Comparison of ENCODE assay signal across 7 cellular contexts in the genomic region with DNA sequence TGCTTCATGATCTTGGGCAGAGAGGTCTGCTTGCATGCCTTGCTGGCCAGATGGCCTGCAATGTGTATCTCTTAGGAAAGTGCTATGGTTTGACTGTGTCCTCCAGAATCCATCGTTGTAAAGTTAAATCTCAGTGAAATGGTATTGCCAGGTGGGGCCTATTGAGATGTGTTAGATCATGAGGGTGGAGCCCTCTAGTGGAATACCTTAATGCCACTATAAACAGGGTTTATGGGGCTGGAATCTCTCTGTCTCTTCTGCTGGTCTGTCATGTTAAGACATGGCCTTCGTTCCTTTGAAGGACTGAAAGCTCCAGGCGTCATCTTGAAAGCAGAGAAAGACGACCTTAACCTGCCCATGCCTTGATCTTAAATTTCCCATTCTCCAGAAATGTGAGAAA.
DNase-seq lines count a peak whose midpoint lies in the region; ATAC-seq, FAIRE-seq and TF ChIP-seq lines count a peak whose summit lies in the region.
"Not testable (repeated sequence)": the region's sequence is repeated elsewhere in the genome, so short reads cannot be mapped to it uniquely, and the experiment has no call there.

No MANE protein-coding gene starts in this region.

- H4K91ac ChIP-seq in H1 (replicated peaks; ENCODE audit: insufficient read length, low read length), result not testable (repeated sequence)

- H2BK20ac ChIP-seq in H1 (ENCODE audit: low read length), result not testable (repeated sequence)

- not testable (repeated sequence) for H3K36me3 ChIP-seq in H1 (ENCODE audit: control insufficient read depth in 2 of 4, insufficient read depth in 4 of 4, low read length in 3 of 4); upper lobe of right lung

- H2BK120ac ChIP-seq in H1 (replicated peaks; ENCODE audit: low read depth, low read length), result not testable (repeated sequence)

- not testable (repeated sequence) for H3K4me3 ChIP-seq in H1 (ENCODE audit: extremely low read depth in 1 of 4, insufficient read depth in 2 of 4, low read depth in 3 of 4, low read length in 4 of 4); upper lobe of right lung

- H3K79me1 ChIP-seq in H1 (ENCODE audit: low read depth, low read length), result not testable (repeated sequence)

- WGBS in H1 (ENCODE audit: extremely low coverage in 1 of 2, insufficient coverage in 1 of 2, insufficient read length in 1 of 2, insufficient replicate concordance in 2 of 2, low coverage in 1 of 2, low lambda C conversion rate in 2 of 2, missing lambda C conversion rate in 1 of 2), 2 experiments, result 84% methylated on average over 4 of the region's 4 CpGs; no CpG with 5 or more reads in 1 of the 2 experiments

- not testable (repeated sequence) for H3K9ac ChIP-seq in H1 (replicated peaks in 1 of 4; ENCODE audit: extremely low read depth in 1 of 4, low read depth in 3 of 4, low read length in 3 of 4)

- H3K4me2 ChIP-seq in H1 (ENCODE audit: insufficient read depth in 1 of 2, low read depth in 2 of 2, low read length in 2 of 2), result not testable (repeated sequence)

- H4K20me1 ChIP-seq in H1 (replicated peaks in 1 of 2; ENCODE audit: control insufficient read depth in 1 of 2, insufficient read depth in 2 of 2, low read length in 2 of 2), result not testable (repeated sequence)

- H3K23ac ChIP-seq in H1 (ENCODE audit: insufficient read length), result not testable (repeated sequence)

- not testable (repeated sequence) for TF ChIP-seq RAD21 in H1 (IDR thresholded peaks at IDR 0.05 in 1 of 2, conservative IDR thresholded peaks at IDR 0.05 in 1 of 2; ENCODE audit: low read depth in 2 of 2, low read length in 2 of 2)

- not testable (repeated sequence) for H2BK12ac ChIP-seq in H1 (ENCODE audit: low read depth, low read length)

- not testable (repeated sequence) for H2BK5ac ChIP-seq in H1 (ENCODE audit: low read depth, low read length)

- ATAC-seq in SK-N-SH treated with all-trans-retinoic acid at 6 μM for 48 hours (0 out of 3 replicates have a peak, but pooled peaks have one; percentile 24), left lobe of liver (peak; percentile 40), upper lobe of right lung (peak; percentile 25)

- not testable (repeated sequence) for H2BK15ac ChIP-seq in H1 (ENCODE audit: low read length)

- H3K27me3 ChIP-seq in H1 (replicated peaks in 1 of 4; ENCODE audit: control insufficient read depth in 3 of 4, extremely low read depth in 1 of 4, insufficient read depth in 3 of 4, low read length in 3 of 4); upper lobe of right lung: not testable (repeated sequence)

- H3K56ac ChIP-seq in H1 (replicated peaks; ENCODE audit: insufficient read length, low read depth, low read length), result not testable (repeated sequence)

- CTCF ChIA-PET in H1 (lab: Charles Lee; ENCODE audit: partially characterized antibody), result not testable (repeated sequence)

- H2AK5ac ChIP-seq in H1 (ENCODE audit: low read depth, low read length), result not testable (repeated sequence)

- peak in 1 of 3 experiments; percentile 11; a peak in 1 of 4 replicates for TF ChIP-seq CTCF in H1 (IDR thresholded peaks at IDR 0.05; ENCODE audit: control extremely low read depth in 1 of 3, insufficient read depth in 1 of 3, low read depth in 1 of 3, low read length in 3 of 3)
- TF ChIP-seq CTCF in upper lobe of right lung (IDR thresholded peaks at IDR 0.05), result not testable (repeated sequence)

- H3K79me2 ChIP-seq in H1 (ENCODE audit: control insufficient read depth in 1 of 2, insufficient read depth in 2 of 2, low read length in 2 of 2), result not testable (repeated sequence)

- TF ChIP-seq POLR2A in GM12891 (IDR thresholded peaks at IDR 0.05; ENCODE audit: low read depth, low read length); H54 (IDR thresholded peaks at IDR 0.05; ENCODE audit: low read depth, low read length); H1 (IDR thresholded peaks at IDR 0.05; ENCODE audit: control extremely low read depth in 1 of 2, low read depth in 2 of 2, low read length in 2 of 2): not testable (repeated sequence)

- not testable (repeated sequence) for TF ChIP-seq EP300 in H1 (IDR thresholded peaks at IDR 0.05; ENCODE audit: borderline replicate concordance in 1 of 2, low read depth in 2 of 2, low read length in 2 of 2)

- H3K4me1 ChIP-seq in H1 (replicated peaks in 1 of 4; ENCODE audit: control insufficient read depth in 3 of 4, insufficient read depth in 4 of 4, low read length in 3 of 4); upper lobe of right lung: not testable (repeated sequence)

- H3K9me3 ChIP-seq in H1 (ENCODE audit: insufficient read depth in 2 of 2, low read depth in 1 of 2, low read length in 1 of 2); upper lobe of right lung: not testable (repeated sequence)

- H3K27ac ChIP-seq in H1 (ENCODE audit: low read depth, low read length); upper lobe of right lung: not testable (repeated sequence)

- not testable (repeated sequence) for H3K18ac ChIP-seq in H1 (ENCODE audit: extremely low read depth, low read length)

- H3K4ac ChIP-seq in H1 (replicated peaks; ENCODE audit: insufficient read length, low read depth, low read length), result not testable (repeated sequence)

- intact Hi-C loops in upper lobe of right lung (cut with DNase I), result not testable (repeated sequence)

- H3K23me2 ChIP-seq in H1 (ENCODE audit: low read depth, low read length), result not testable (repeated sequence)

- H2AFZ ChIP-seq in H1 (ENCODE audit: low read length), result not testable (repeated sequence)

- H4K8ac ChIP-seq in H1 (ENCODE audit: extremely low read depth, insufficient read depth, low read length), result not testable (repeated sequence)

- FAIRE-seq in GM12891 (lab: Jason Lieb, UNC) (peak; percentile 47), H54 (lab: Jason Lieb, UNC) (peak; percentile 36), H1 (lab: Jason Lieb, UNC) (peak; percentile 88)

- H4K5ac ChIP-seq in H1 (ENCODE audit: insufficient read length, low read depth, low read length), result not testable (repeated sequence)

- POLR2A ChIA-PET in H1 (lab: Charles Lee; ENCODE audit: partially characterized antibody), result not testable (repeated sequence)

- H3K14ac ChIP-seq in H1 (ENCODE audit: insufficient read length), result not testable (repeated sequence)

- DNase-seq in GM12891 (ENCODE audit: insufficient read length, low spot score); H54 (ENCODE audit: insufficient read length, low spot score); H1 (ENCODE audit: low read depth in 1 of 2, low spot score in 2 of 2); left lobe of liver (ENCODE audit: low spot score); upper lobe of right lung: not testable (repeated sequence)
- DNase-seq in NAMALWA (ENCODE audit: low spot score), result peak; percentile 30
